8 cellular contexts compared by ENCODE assay signal in the genomic region with DNA sequence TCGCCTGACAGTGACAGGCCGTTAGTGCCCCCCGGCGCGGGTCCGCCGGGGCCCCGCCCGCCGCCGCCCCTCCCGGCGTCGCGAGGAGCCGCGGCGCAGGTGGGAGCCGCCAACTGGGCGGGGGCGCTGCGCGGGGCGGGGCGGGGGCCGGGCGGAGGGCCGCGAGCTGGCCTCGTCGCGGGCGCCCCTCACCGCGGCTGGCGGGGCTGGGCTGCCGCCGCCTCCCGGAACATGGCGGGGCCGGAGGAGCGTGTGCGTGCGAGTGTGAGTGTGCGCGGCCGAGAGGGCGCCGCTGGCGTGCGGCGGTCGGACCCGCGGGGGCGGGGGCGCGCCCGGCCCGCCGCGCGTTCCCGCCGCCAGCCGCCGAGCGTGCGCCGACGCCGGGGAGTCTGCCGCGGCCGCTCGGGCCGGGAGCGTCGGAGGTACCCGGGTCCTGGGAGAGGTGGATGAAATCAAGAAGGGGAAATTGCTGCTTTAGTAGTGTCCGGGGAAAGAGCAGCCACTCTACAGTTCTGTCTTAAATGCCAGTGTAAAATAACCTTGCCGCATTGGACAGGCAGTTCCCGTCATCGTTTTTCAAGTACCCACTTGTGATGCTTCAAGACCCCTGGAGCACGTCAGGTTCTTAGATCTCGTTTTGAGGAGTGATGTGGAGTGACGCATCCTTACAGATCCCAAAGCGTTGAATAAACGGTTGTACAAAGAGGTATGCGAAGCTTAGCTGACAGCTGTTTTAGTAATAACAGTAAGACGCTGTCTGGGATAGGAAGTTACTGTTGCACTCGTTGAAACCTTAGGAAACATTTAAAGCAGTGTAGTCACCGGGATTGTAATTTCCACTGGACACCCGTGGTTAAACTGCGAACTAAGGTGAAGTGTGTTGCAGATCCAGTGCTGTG. TPM values are rescaled to one million over a fixed set of nuclear protein-coding genes. Genes with fewer than 3 reads are reported as not detected.
DNase-seq lines count a peak whose midpoint lies in the region; ATAC-seq and TF ChIP-seq lines count a peak whose summit lies in the region.

No MANE protein-coding gene starts in this region.

- H3K4me3 Mint-ChIP-seq in CD14-positive monocyte (peak overlapping the region; percentile 89 to 90), endodermal cell (peak overlapping the region; percentile 94)

- peak; percentile 33 for ATAC-seq in GM19351 (IDR thresholded peaks at IDR 0.05; ENCODE audit: unreplicated experiment)
- peak; percentile 21 for ATAC-seq in HG03469 (IDR thresholded peaks at IDR 0.05; ENCODE audit: unreplicated experiment)

- H3K4me1 Mint-ChIP-seq in CD14-positive monocyte, result peaks cover 55% of the 10 kb centered on the region
- peaks cover 31% of the 10 kb centered on the region for H3K4me1 Mint-ChIP-seq in endodermal cell

- H3K36me3 Mint-ChIP-seq in CD14-positive monocyte (peaks cover 15 to 23% of the 10 kb centered on the region in 2 donors), endodermal cell (ENCODE audit: low read depth) (peaks cover 16% of the 10 kb centered on the region)

- intact Hi-C loops in CD14-positive monocyte (cut with micrococcal nuclease), result loop anchor here (2.0 to 5.0 kb wide), 4 partner anchors 17 to 65 kb away; a partner anchor contains a TSS

- peak overlapping the region; percentile 88 for H3K9ac ChIP-seq in endodermal cell (ENCODE audit: extremely low read depth, low read length, poor library complexity, severe bottlenecking)

- H3K4me3 ChIP-seq in endodermal cell (ENCODE audit: low read length), result peak overlapping the region; percentile 88

- H3K9me3 ChIP-seq in endodermal cell (ENCODE audit: control insufficient read depth, low read length), result no peaks in the 10 kb centered on the region

- WGBS in endodermal cell (ENCODE audit: insufficient coverage in 1 of 2, insufficient read length in 1 of 2), 2 experiments, result 2 to 5% methylated on average over 20 to 95 of the region's 95 CpGs

- no peak for TF ChIP-seq CTCF in CD14-positive monocyte (IDR thresholded peaks at IDR 0.05)
- TF ChIP-seq CTCF in endodermal cell (conservative IDR thresholded peaks at IDR 0.05), result no peak

- H3K4me1 ChIP-seq in endodermal cell (ENCODE audit: control insufficient read depth, insufficient read depth, low read length), result peaks cover 3% of the 10 kb centered on the region

- peak overlapping the region; percentile 92 to 98 (median 93) for H3K27ac Mint-ChIP-seq in CD14-positive monocyte
- H3K27ac Mint-ChIP-seq in endodermal cell, result peak overlapping the region; percentile 89

- DNase-seq in CD14-positive monocyte (ENCODE audit: low spot score) (peak; percentile 53), NCI-H82 treated with DMSO at 0.1 percent for 48 hours (lab: John Stamatoyannopoulos, UW; ENCODE audit: unreplicated experiment) (peak; percentile 33), endodermal cell (peak; percentile 78), midbrain (lab: John Stamatoyannopoulos, UW) (peak; percentile 60)
- DNase-seq in activated CD8-positive, alpha-beta memory T cell treated with anti-CD3 and anti-CD28 coated beads, Interleukin-2, amount 50 U/mL, for 1 hour (ENCODE audit: extremely low read depth), result peak; percentile 50
- DNase-seq in stimulated activated CD8-positive, alpha-beta memory T cell treated with anti-CD3 and anti-CD28 coated beads, Interleukin-4, amount 100 ng/mL, for 24 hours (ENCODE audit: low read depth), result peak; percentile 60

- H3K9me3 Mint-ChIP-seq in CD14-positive monocyte (no peaks in the 10 kb centered on the region), endodermal cell (no peaks in the 10 kb centered on the region)

- peak overlapping the region; percentile 96 for H3K27ac ChIP-seq in endodermal cell (ENCODE audit: low read depth, low read length)

- H3K27me3 ChIP-seq in endodermal cell (ENCODE audit: control insufficient read depth, insufficient read depth, low read length, poor library complexity, severe bottlenecking), result no peaks in the 10 kb centered on the region

- H3K27me3 Mint-ChIP-seq in CD14-positive monocyte (ENCODE audit: low read depth in 3 of 3) (no peaks in the 10 kb centered on the region), endodermal cell (ENCODE audit: insufficient read depth) (no peaks in the 10 kb centered on the region)

- peaks cover 13% of the 10 kb centered on the region for H3K36me3 ChIP-seq in endodermal cell (ENCODE audit: control insufficient read depth, insufficient read depth, low read length)

RNA-seq across cellular contexts. Expression of a gene that starts 0.8 kb away (rescaled TPM):
- polyA plus RNA-seq in CD14-positive monocyte, result 10 to 100 TPM; 15.4 to 15.5 TPM
- 10 to 100 TPM; 36.0 to 41.6 TPM for total RNA-seq in endodermal cell
- polyA plus RNA-seq in endodermal cell (2013, experiment 1 of 2), result 21.7 TPM
- polyA plus RNA-seq in endodermal cell (2013, experiment 2 of 2), result 21.8 TPM

RNA-seq across cellular contexts. Expression of a gene that starts 34.9 kb away (rescaled TPM):
- 100 to 1,000 TPM; 162 to 184 TPM for polyA plus RNA-seq in CD14-positive monocyte
- 100 to 1,000 TPM; 123 to 138 TPM for total RNA-seq in endodermal cell
- polyA plus RNA-seq in endodermal cell (2013, experiment 1 of 2), result 152 TPM
- 145 TPM for polyA plus RNA-seq in endodermal cell (2013, experiment 2 of 2)

Comparison
In these comparisons a context has a peak if more than half of its experiments do, and no peak if none do; other contexts are left out.
1. Peak in every context shown above with its lines: DNase-seq, ATAC-seq, H3K4me3 ChIP-seq and H3K27ac ChIP-seq.